ENCODE assay signal across 1 cellular context in the genomic region with DNA sequence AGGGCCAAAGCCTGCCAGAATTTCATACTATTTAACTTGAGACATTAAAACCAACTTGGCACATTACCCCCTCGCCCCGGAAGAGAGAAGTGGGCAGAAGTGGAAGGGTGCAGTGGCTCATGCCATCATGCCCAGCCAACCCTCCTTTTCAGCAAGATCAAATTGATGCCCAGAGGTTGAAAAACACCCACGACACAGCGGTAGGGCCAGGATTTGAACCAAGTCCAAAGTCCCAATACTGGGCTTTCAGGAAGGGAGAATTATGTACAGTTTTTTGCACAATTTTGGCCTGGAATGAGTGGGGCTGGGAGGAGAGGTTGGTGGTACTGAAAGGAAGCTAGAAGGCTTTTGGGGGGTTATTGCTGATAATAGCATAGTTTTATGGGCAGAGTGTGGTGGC.
A peak's percentile ranks its signal among the peaks of the same experiment; 100 is the strongest.
TF ChIP-seq lines count a peak whose summit lies in the region.

No MANE protein-coding gene starts in this region.

TF ChIP-seq in liver, 16 proteins besides CTCF, POLR2A, EP300 and RAD21 (continued from another document):
- TF ChIP-seq ZBTB33 (IDR thresholded peaks at IDR 0.05), result no peak
- TF ChIP-seq, protein P1, sequence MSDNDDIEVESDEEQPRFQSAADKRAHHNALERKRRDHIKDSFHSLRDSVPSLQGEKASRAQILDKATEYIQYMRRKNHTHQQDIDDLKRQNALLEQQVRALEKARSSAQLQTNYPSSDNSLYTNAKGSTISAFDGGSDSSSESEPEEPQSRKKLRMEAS (IDR thresholded peaks at IDR 0.05), result no peak
- TF ChIP-seq JUND (IDR thresholded peaks at IDR 0.05), result no peak
- TF ChIP-seq HNF4G (IDR thresholded peaks at IDR 0.05), result peak; percentile 61
